In genomic region chr10:10056958-10057357, GRCh38 we compare ENCODE assay signal across 20 cellular contexts.
A peak's percentile ranks its signal among the peaks of the same experiment; 100 is the strongest.
DNase-seq lines count a peak whose midpoint lies in the region; ATAC-seq and TF ChIP-seq lines count a peak whose summit lies in the region.
"Had no signal": no experiment of that assay in that cellular context is flagged by ENCODE, and none has a peak within 500 bp of the region (broad histone marks: within the 10 kb centered on the region; RNA-seq: fewer than 3 reads in every experiment).

No MANE protein-coding gene starts in this region.

- no peaks in the 10 kb centered on the region for H3K9me2 ChIP-seq in hepatocyte (replicated peaks; ENCODE audit: insufficient read depth)

- in situ Hi-C loops in mammary epithelial cell (cut with MboI; ENCODE audit: low sequenced_read_pairs in 2 of 2) (no loop called here), brain microvascular endothelial cell (cut with HindIII; ENCODE audit: low pct_ligation_motif_present, low sequenced_read_pairs) (no loop called here)

- H4K20me1 ChIP-seq in mammary epithelial cell (ENCODE audit: insufficient read depth, low read length): no peaks in the 10 kb centered on the region
- no peaks in the 10 kb centered on the region for H4K20me1 ChIP-seq in hepatocyte (ENCODE audit: insufficient read depth, poor library complexity, severe bottlenecking)
- H4K20me1 ChIP-seq: BLaER1 treated with 17β-estradiol and CSF1 and Interleukin-3, amounts not matched to agents 10 nM and 100 nM had no signal

- H3K36me3 ChIP-seq in mammary epithelial cell (ENCODE audit: insufficient read depth, low read length) (no peaks in the 10 kb centered on the region), brain microvascular endothelial cell (replicated peaks) (no peaks in the 10 kb centered on the region), hepatocyte (replicated peaks; ENCODE audit: insufficient read depth, low read depth) (no peaks in the 10 kb centered on the region)
- H3K36me3 ChIP-seq: ascending aorta; BLaER1 treated with 17β-estradiol and CSF1 and Interleukin-3, amounts not matched to agents 10 nM and 100 nM; heart left ventricle; right lobe of liver had no signal

- H3K9me3 Mint-ChIP-seq in MCF 10A (ENCODE audit: unreplicated experiment): peaks cover 6% of the 10 kb centered on the region

- H2AFZ ChIP-seq in mammary epithelial cell (ENCODE audit: low read depth, low read length): no peak overlapping the region
- H2AFZ ChIP-seq in hepatocyte: no peak overlapping the region

- ATAC-seq in HG02938 (IDR thresholded peaks at IDR 0.05; ENCODE audit: unreplicated experiment): no peak
- ATAC-seq: right lobe of liver had no signal

- no peak overlapping the region for H3K4me3 ChIP-seq in mammary epithelial cell (replicated peaks in 1 of 3; ENCODE audit: insufficient read depth in 1 of 3, low read depth in 2 of 3, low read length in 3 of 3)
- no peak overlapping the region for H3K4me3 ChIP-seq in brain microvascular endothelial cell (ENCODE audit: low read depth, low read length)
- H3K4me3 ChIP-seq in hepatocyte: no peak overlapping the region
- no peak overlapping the region for H3K4me3 ChIP-seq in dorsolateral prefrontal cortex
- H3K4me3 ChIP-seq: ascending aorta; BLaER1 treated with 17β-estradiol and CSF1 and Interleukin-3, amounts not matched to agents 10 nM and 100 nM; heart left ventricle; right lobe of liver had no signal

- dilution Hi-C loops in mammary epithelial cell (cut with HindIII; ENCODE audit: low sequenced_read_pairs): no loop called here

- TF ChIP-seq CTCF in MCF 10A (IDR thresholded peaks at IDR 0.05; ENCODE audit: unreplicated experiment) (peak; percentile 5), mammary epithelial cell (conservative IDR thresholded peaks at IDR 0.05 in 1 of 2, IDR thresholded peaks at IDR 0.05 in 1 of 2; ENCODE audit: extremely low read depth in 1 of 2, insufficient read depth in 1 of 2, low read depth in 1 of 2, low read length in 2 of 2) (no peak), brain microvascular endothelial cell (IDR thresholded peaks at IDR 0.05; ENCODE audit: low read depth, low read length, missing control alignments) (no peak), hepatocyte (IDR thresholded peaks at IDR 0.05; ENCODE audit: poor library complexity) (peak; percentile 30), dorsolateral prefrontal cortex (IDR thresholded peaks at IDR 0.05 in 54 of 56, conservative IDR thresholded peaks at IDR 0.05 in 2 of 56; ENCODE audit: low read depth in 1 of 56, partially characterized antibody in 56 of 56) (no peak)

- H3K4me1 ChIP-seq in mammary epithelial cell (ENCODE audit: insufficient read depth, low read length): no peaks in the 10 kb centered on the region
- H3K4me1 ChIP-seq in hepatocyte (ENCODE audit: insufficient read depth): no peaks in the 10 kb centered on the region
- H3K4me1 ChIP-seq: ascending aorta; BLaER1 treated with 17β-estradiol and CSF1 and Interleukin-3, amounts not matched to agents 10 nM and 100 nM; right lobe of liver had no signal

- H3K9ac ChIP-seq in mammary epithelial cell (ENCODE audit: insufficient read depth, low read length): no peak overlapping the region
- H3K9ac ChIP-seq: BLaER1 treated with 17β-estradiol and CSF1 and Interleukin-3, amounts not matched to agents 10 nM and 100 nM had no signal

- 75% methylated on average over 5 of the region's 5 CpGs for WGBS in mammary epithelial cell (ENCODE audit: low coverage, missing lambda C conversion rate)
- 69% methylated on average over 5 of the region's 5 CpGs for WGBS in hepatocyte (ENCODE audit: low lambda C conversion rate, missing lambda C conversion rate)

- no peaks in the 10 kb centered on the region for H3K27me3 ChIP-seq in mammary epithelial cell (ENCODE audit: insufficient read depth, low read length)
- H3K27me3 ChIP-seq in brain microvascular endothelial cell (replicated peaks): no peaks in the 10 kb centered on the region
- H3K27me3 ChIP-seq in hepatocyte: no peaks in the 10 kb centered on the region
- peaks cover 0 to 4% (median 0%) of the 10 kb centered on the region in 45 donors for H3K27me3 ChIP-seq in dorsolateral prefrontal cortex
- H3K27me3 ChIP-seq: ascending aorta; BLaER1 treated with 17β-estradiol and CSF1 and Interleukin-3, amounts not matched to agents 10 nM and 100 nM; heart left ventricle; right lobe of liver had no signal

- POLR2A ChIA-PET in MCF 10A (lab: Yijun Ruan, JAX): interaction anchor here (0.8 kb wide), 1 partner anchor 608 kb away, joined by 3 read pairs; no protein-coding TSS in a partner anchor

- peaks cover 22% of the 10 kb centered on the region for H3K4me1 Mint-ChIP-seq in MCF 10A (ENCODE audit: insufficient read depth, unreplicated experiment)
- H3K4me1 Mint-ChIP-seq: activated naive CD4-positive, alpha-beta T cell treated with anti-CD3 and anti-CD28 coated beads, Interleukin-2, amount 50 U/mL, for 24 hours; naive B cell had no signal

- H3K4me2 ChIP-seq in mammary epithelial cell (ENCODE audit: insufficient read depth, low read depth, low read length) (no peak overlapping the region), hepatocyte (no peak overlapping the region)
- H3K4me2 ChIP-seq: BLaER1 treated with 17β-estradiol and CSF1 and Interleukin-3, amounts not matched to agents 10 nM and 100 nM had no signal

- H3K4me3 Mint-ChIP-seq in MCF 10A (ENCODE audit: unreplicated experiment): no peak overlapping the region
- H3K4me3 Mint-ChIP-seq: activated naive CD4-positive, alpha-beta T cell treated with anti-CD3 and anti-CD28 coated beads, Interleukin-2, amount 50 U/mL, for 24 hours; naive B cell had no signal

- BruUV-seq in MCF 10A (replicated peaks; lab: Mats Ljungman, UMichigan) (no TSS peak), mammary epithelial cell (replicated peaks; lab: Mats Ljungman, UMichigan) (no TSS peak)

- H3K9me3 ChIP-seq in mammary epithelial cell (replicated peaks; ENCODE audit: insufficient read depth, low read length): peaks cover 24% of the 10 kb centered on the region
- no peaks in the 10 kb centered on the region for H3K9me3 ChIP-seq in hepatocyte (ENCODE audit: low read depth)
- H3K9me3 ChIP-seq: ascending aorta; BLaER1 treated with 17β-estradiol and CSF1 and Interleukin-3, amounts not matched to agents 10 nM and 100 nM; heart left ventricle; right lobe of liver had no signal

- CTCF ChIA-PET in MCF 10A (lab: Yijun Ruan, JAX): interaction anchor here (0.6 kb wide), 1 partner anchor 439 kb away, joined by 3 read pairs; no protein-coding TSS in a partner anchor
- CTCF ChIA-PET in mammary epithelial cell (lab: Charles Lee; ENCODE audit: low non-redundant PET): no interaction called here

- no peak overlapping the region for H3K27ac ChIP-seq in mammary epithelial cell (ENCODE audit: insufficient read depth, low read depth, low read length)
- no peak overlapping the region for H3K27ac ChIP-seq in brain microvascular endothelial cell
- H3K27ac ChIP-seq in hepatocyte: no peak overlapping the region
- peak overlapping the region in 1 of 59 donors; percentile 7 for H3K27ac ChIP-seq in dorsolateral prefrontal cortex
- H3K27ac ChIP-seq: ascending aorta; BLaER1 treated with 17β-estradiol and CSF1 and Interleukin-3, amounts not matched to agents 10 nM and 100 nM; heart left ventricle; right lobe of liver had no signal

- no peaks in the 10 kb centered on the region for H3K36me3 Mint-ChIP-seq in MCF 10A (ENCODE audit: insufficient read depth, unreplicated experiment)
- H3K36me3 Mint-ChIP-seq: activated naive CD4-positive, alpha-beta T cell treated with anti-CD3 and anti-CD28 coated beads, Interleukin-2, amount 50 U/mL, for 24 hours; naive B cell had no signal

- H3K27ac Mint-ChIP-seq in MCF 10A (ENCODE audit: low read depth, unreplicated experiment): no peak overlapping the region
- H3K27ac Mint-ChIP-seq: activated naive CD4-positive, alpha-beta T cell treated with anti-CD3 and anti-CD28 coated beads, Interleukin-2, amount 50 U/mL, for 24 hours; naive B cell had no signal

- H3K79me2 ChIP-seq in mammary epithelial cell (ENCODE audit: insufficient read depth, low read length) (no peaks in the 10 kb centered on the region), hepatocyte (no peaks in the 10 kb centered on the region)

- intact Hi-C loops in MCF 10A (cut with micrococcal nuclease) (no loop called here), mammary epithelial cell (cut with micrococcal nuclease) (no loop called here), dorsolateral prefrontal cortex (cut with DNase I) (no loop called here)

- H3K27me3 Mint-ChIP-seq in MCF 10A (ENCODE audit: insufficient read depth, unreplicated experiment): no peaks in the 10 kb centered on the region

- DNase-seq in MCF 10A (ENCODE audit: unreplicated experiment) (no peak), mammary epithelial cell (no peak), brain microvascular endothelial cell (peak; percentile 28), hepatocyte (ENCODE audit: low spot score) (peak; percentile 16), stromal cell of bone marrow (ENCODE audit: low read depth) (peak; percentile 2), dorsolateral prefrontal cortex (no peak), NCI-H748 treated with DMSO at 0.1 percent for 48 hours (lab: John Stamatoyannopoulos, UW) (no peak)
- DNase-seq: activated T-cell treated with anti-CD3 and anti-CD28 coated beads, Interleukin-2, amount 50 U/mL, for 48 hours; DMS 273 treated with DMSO at 0.1 percent for 48 hours; GDM1; heart left ventricle; islet precursor cell; naive B cell; NCI-H1930; right lobe of liver; T1000 had no signal

Comparison
In these comparisons a context has a peak if more than half of its experiments do, and no peak if none do; other contexts are left out.
1. CTCF ChIP-seq: peak in MCF 10A (single experiment) and hepatocyte (single experiment); none in mammary epithelial cell (0 of 2), brain microvascular endothelial cell (single experiment) and dorsolateral prefrontal cortex (0 of 56).
2. DNase-seq: peak in brain microvascular endothelial cell (single experiment), hepatocyte (single experiment) and stromal cell of bone marrow (single experiment); none in MCF 10A (single experiment), mammary epithelial cell (single experiment), dorsolateral prefrontal cortex (0 of 10) and NCI-H748 treated with DMSO at 0.1 percent for 48 hours (single experiment).